27 cellular contexts compared by ENCODE assay signal in genomic region chr7:158791133-158791532, GRCh38.
"Had no signal": no experiment of that assay in that cellular context is flagged by ENCODE, and none has a peak within 500 bp of the region (broad histone marks: within the 10 kb centered on the region; RNA-seq: fewer than 3 reads in every experiment).

No MANE protein-coding gene starts in this region.

- DNase-seq: activated CD4-positive, alpha-beta T cell treated with anti-CD3 and anti-CD28 coated beads for 1 hour; activated CD4-positive, alpha-beta T cell treated with anti-CD3 and anti-CD28 coated beads, Interleukin-2, amount 50 U/mL, for 1 hour; activated CD8-positive, alpha-beta T cell treated with anti-CD3 and anti-CD28 coated beads, Interleukin-2, amount 10 ng/mL, durations not matched to agents 7 days and 5 days; activated naive CD4-positive, alpha-beta T cell treated with Interleukin-2 at 50 U/mL for 16 hours; activated T-cell treated with anti-CD3 and anti-CD28 coated beads, Interleukin-2, amount 50 U/mL, for 1 hour; anterior cingulate cortex; body of pancreas; dermis blood vessel endothelial cell; effector CD8-positive, alpha-beta T cell; gastrocnemius medialis; hypothalamus; left ventricle myocardium inferior; mammary epithelial cell; occipital lobe; right cardiac atrium; SK-N-SH; stimulated activated CD4-positive, alpha-beta T cell treated with anti-CD3 and anti-CD28 coated beads, Interleukin-12 subunit alpha, Interleukin-12 subunit beta, amount 100 ng/mL, for 4 hours; stimulated activated CD4-positive, alpha-beta T cell treated with anti-CD3 and anti-CD28 coated beads, Interleukin-4, amount 100 ng/mL, for 4 hours; WERI-Rb-1 had no signal

- H3K9me3 ChIP-seq: body of pancreas, gastrocnemius medialis, left ventricle myocardium inferior, prostate gland, SK-N-SH, suprapubic skin, tibial nerve, vagina had no signal

- H3K9ac ChIP-seq: SK-N-SH had no signal

- H3K27me3 Mint-ChIP-seq: stimulated activated naive CD8-positive, alpha-beta T cell treated with anti-CD3 and anti-CD28 coated beads, Interleukin-15, Interleukin-2, amounts not matched to agents 100 ng/mL and 50 ng/mL, for 24 hours had no signal

- H3K4me1 ChIP-seq: body of pancreas, gastrocnemius medialis, prostate gland, suprapubic skin, vagina had no signal

- H3K4me3 ChIP-seq: body of pancreas, gastrocnemius medialis, left ventricle myocardium inferior, prostate gland, suprapubic skin, tibial nerve, vagina had no signal

- H3K4me1 Mint-ChIP-seq: mesothelial cell of epicardium had no signal

- ATAC-seq: activated CD8-positive, alpha-beta T cell treated with anti-CD3 and anti-CD28 coated beads, Interleukin-2, amount 10 ng/mL, durations not matched to agents 7 days and 5 days; body of pancreas; esophagus mucosa; gastrocnemius medialis; right cardiac atrium had no signal

- H3K27me3 ChIP-seq: body of pancreas, gastrocnemius medialis, suprapubic skin, tibial nerve, vagina had no signal

- H3K4me2 ChIP-seq: SK-N-SH had no signal

- H3K9me3 Mint-ChIP-seq: mesothelial cell of epicardium; stimulated activated naive CD8-positive, alpha-beta T cell treated with anti-CD3 and anti-CD28 coated beads, Interleukin-15, Interleukin-2, amounts not matched to agents 100 ng/mL and 50 ng/mL, for 24 hours; T-helper 2 cell treated with Interferon-gamma antibody and Interleukin-4, amounts not matched to agents 5 μg/mL and 100 μg/mL, for 36 hours had no signal

- H3K9me2 ChIP-seq: SK-N-SH had no signal

- H3K4me3 Mint-ChIP-seq: activated CD8-positive, alpha-beta T cell treated with anti-CD3 and anti-CD28 coated beads, Interleukin-2, amount 10 ng/mL, durations not matched to agents 7 days and 5 days; mesothelial cell of epicardium; stimulated activated naive CD8-positive, alpha-beta T cell treated with anti-CD3 and anti-CD28 coated beads, Interleukin-15, Interleukin-2, amounts not matched to agents 100 ng/mL and 50 ng/mL, for 24 hours; T-helper 2 cell treated with Interferon-gamma antibody and Interleukin-4, amounts not matched to agents 5 μg/mL and 100 μg/mL, for 36 hours had no signal

- H3K27ac Mint-ChIP-seq: activated CD8-positive, alpha-beta T cell treated with anti-CD3 and anti-CD28 coated beads, Interleukin-2, amount 10 ng/mL, durations not matched to agents 7 days and 5 days; stimulated activated naive CD8-positive, alpha-beta T cell treated with anti-CD3 and anti-CD28 coated beads, Interleukin-15, Interleukin-2, amounts not matched to agents 100 ng/mL and 50 ng/mL, for 24 hours; T-helper 2 cell treated with Interferon-gamma antibody and Interleukin-4, amounts not matched to agents 5 μg/mL and 100 μg/mL, for 36 hours had no signal

- H3K27ac ChIP-seq: body of pancreas, gastrocnemius medialis, left ventricle myocardium inferior, prostate gland, suprapubic skin, vagina, WERI-Rb-1 had no signal
